Comparison of ENCODE assay signal across 13 cellular contexts in genomic region chr12:27012239-27012981, GRCh38. TPM values are rescaled to one million over a fixed set of nuclear protein-coding genes. Genes with fewer than 3 reads are reported as not detected.
DNase-seq lines count a peak whose midpoint lies in the region; ATAC-seq and TF ChIP-seq lines count a peak whose summit lies in the region.
"Had no signal": no experiment of that assay in that cellular context is flagged by ENCODE, and none has a peak within 500 bp of the region (broad histone marks: within the 10 kb centered on the region; RNA-seq: fewer than 3 reads in every experiment).

No MANE protein-coding gene starts in this region.

- H3F3A ChIP-seq in PC-3 (ENCODE audit: low read length, unreplicated experiment), result no peaks in the 10 kb centered on the region

- H3K36me3 ChIP-seq in PC-3 (ENCODE audit: low read depth, low read length), result no peaks in the 10 kb centered on the region
- H3K36me3 ChIP-seq: cardiac muscle cell, SJSA1 had no signal

- BruUV-seq in PC-3 (replicated peaks; lab: Mats Ljungman, UMichigan), result no TSS peak

- H3K36me3 Mint-ChIP-seq in activated CD4-positive, alpha-beta T cell treated with anti-CD3 and anti-CD28 coated beads, Interleukin-2, amount 10 ng/mL, durations not matched to agents 7 days and 5 days (ENCODE audit: low read depth), result peaks cover 20% of the 10 kb centered on the region
- peaks cover 8% of the 10 kb centered on the region for H3K36me3 Mint-ChIP-seq in stimulated activated memory B cell treated with anti-CD40 and anti-IgM and Interleukin-4, amounts not matched to agents 10 μg/mL and 1 μg/mL and 100 μg/mL, for 72 hours

- H3K27me3 ChIP-seq in PC-3 (ENCODE audit: low read length), result no peaks in the 10 kb centered on the region
- H3K27me3 ChIP-seq: cardiac muscle cell, SJSA1 had no signal

- no peaks in the 10 kb centered on the region for H3K27me3 Mint-ChIP-seq in activated CD4-positive, alpha-beta T cell treated with anti-CD3 and anti-CD28 coated beads, Interleukin-2, amount 10 ng/mL, durations not matched to agents 7 days and 5 days
- H3K27me3 Mint-ChIP-seq in stimulated activated memory B cell treated with anti-CD40 and anti-IgM and Interleukin-4, amounts not matched to agents 10 μg/mL and 1 μg/mL and 100 μg/mL, for 72 hours, result no peaks in the 10 kb centered on the region

- peaks cover 55% of the 10 kb centered on the region for H3K4me1 Mint-ChIP-seq in activated CD4-positive, alpha-beta T cell treated with anti-CD3 and anti-CD28 coated beads, Interleukin-2, amount 10 ng/mL, durations not matched to agents 7 days and 5 days
- peaks cover 47% of the 10 kb centered on the region for H3K4me1 Mint-ChIP-seq in stimulated activated memory B cell treated with anti-CD40 and anti-IgM and Interleukin-4, amounts not matched to agents 10 μg/mL and 1 μg/mL and 100 μg/mL, for 72 hours

- POLR2A ChIA-PET in activated CD4-positive, alpha-beta T cell treated with anti-CD3 and anti-CD28 coated beads, Interleukin-2, amount 10 ng/mL, durations not matched to agents 7 days and 5 days (lab: Charles Lee), result interaction anchor here (0.5 kb wide), 1 partner anchor 44 kb away, joined by 4 read pairs; no protein-coding TSS in a partner anchor
- POLR2A ChIA-PET in PC-3 (lab: Charles Lee; ENCODE audit: unreplicated experiment), result no interaction called here

- intact Hi-C loops in PC-3 (cut with micrococcal nuclease), result loop anchor here (5.0 kb wide), 2 partner anchors 370 to 380 kb away; no protein-coding TSS in a partner anchor

- no peaks in the 10 kb centered on the region for H4K20me1 ChIP-seq in PC-3 (ENCODE audit: low read length)

- peaks cover 40% of the 10 kb centered on the region for H3K4me1 ChIP-seq in PC-3 (ENCODE audit: insufficient read depth, low read length)

- no peak overlapping the region for H2AFZ ChIP-seq in PC-3 (ENCODE audit: low read length)

- peak overlapping the region; percentile 94 for H3K4me3 Mint-ChIP-seq in activated CD4-positive, alpha-beta T cell treated with anti-CD3 and anti-CD28 coated beads, Interleukin-2, amount 10 ng/mL, durations not matched to agents 7 days and 5 days
- H3K4me3 Mint-ChIP-seq in stimulated activated memory B cell treated with anti-CD40 and anti-IgM and Interleukin-4, amounts not matched to agents 10 μg/mL and 1 μg/mL and 100 μg/mL, for 72 hours, result no peak overlapping the region

- no peak overlapping the region for H3K4me3 ChIP-seq in PC-3 (ENCODE audit: low read length)

- no peak overlapping the region for H3K27ac ChIP-seq in PC-3 (ENCODE audit: low read length)
- H3K27ac ChIP-seq: cardiac muscle cell, SJSA1 had no signal

- H3K9me3 Mint-ChIP-seq in activated CD4-positive, alpha-beta T cell treated with anti-CD3 and anti-CD28 coated beads, Interleukin-2, amount 10 ng/mL, durations not matched to agents 7 days and 5 days, result no peaks in the 10 kb centered on the region
- no peaks in the 10 kb centered on the region for H3K9me3 Mint-ChIP-seq in stimulated activated memory B cell treated with anti-CD40 and anti-IgM and Interleukin-4, amounts not matched to agents 10 μg/mL and 1 μg/mL and 100 μg/mL, for 72 hours

- CTCF ChIA-PET in activated CD4-positive, alpha-beta T cell treated with anti-CD3 and anti-CD28 coated beads, Interleukin-2, amount 10 ng/mL, durations not matched to agents 7 days and 5 days (lab: Charles Lee), result interaction anchor here (0.8 to 4.4 kb wide), 6 partner anchors 10 to 293 kb away, joined by 3 to 31 read pairs (median 7); partner anchors contain the start of genes ITPR2 and MED21
- CTCF ChIA-PET in PC-3 (lab: Charles Lee), result no interaction called here

- H3K79me2 ChIP-seq in PC-3 (ENCODE audit: low read length), result peaks cover 59% of the 10 kb centered on the region

- TF ChIP-seq CTCF in PC-3 (conservative IDR thresholded peaks at IDR 0.05; ENCODE audit: low read depth, low read length), result no peak

- peak overlapping the region; percentile 97 for H3K4me2 ChIP-seq in PC-3 (ENCODE audit: low read length)

- no peaks in the 10 kb centered on the region for H3K9me3 ChIP-seq in PC-3 (ENCODE audit: low read length)
- H3K9me3 ChIP-seq: SJSA1 had no signal

- H3K9ac ChIP-seq in PC-3 (ENCODE audit: low read length), result no peak overlapping the region

- no peak for ATAC-seq in PC-3
- no peak for ATAC-seq in stimulated activated memory B cell treated with anti-CD40 and anti-IgM and Interleukin-4, amounts not matched to agents 10 μg/mL and 1 μg/mL and 100 μg/mL, for 72 hours
- no peak for ATAC-seq in GM21717 (IDR thresholded peaks at IDR 0.05; ENCODE audit: unreplicated experiment)
- ATAC-seq: left colon had no signal

- no peak for DNase-seq in activated CD4-positive, alpha-beta T cell treated with anti-CD3 and anti-CD28 coated beads, Interleukin-2, amount 10 ng/mL, durations not matched to agents 7 days and 5 days
- DNase-seq in activated CD4-positive, alpha-beta T cell treated with anti-CD3 and anti-CD28 coated beads for 4 hours, result no peak
- no peak for DNase-seq in PC-3
- peak; percentile 21 for DNase-seq in fibroblast of gingiva (ENCODE audit: low read depth)
- DNase-seq in superior temporal gyrus (ENCODE audit: extremely low spot score), result peak; percentile 65
- DNase-seq in cerebellum (ENCODE audit: low spot score), result no peak
- DNase-seq: C1 segment of cervical spinal cord; left colon; stimulated activated CD4-positive, alpha-beta T cell treated with anti-CD3 and anti-CD28 coated beads, Interleukin-1b, Interleukin-23, amount 100 ng/mL, for 48 hours had no signal

- peak overlapping the region; percentile 98 for H3K27ac Mint-ChIP-seq in activated CD4-positive, alpha-beta T cell treated with anti-CD3 and anti-CD28 coated beads, Interleukin-2, amount 10 ng/mL, durations not matched to agents 7 days and 5 days
- H3K27ac Mint-ChIP-seq in stimulated activated memory B cell treated with anti-CD40 and anti-IgM and Interleukin-4, amounts not matched to agents 10 μg/mL and 1 μg/mL and 100 μg/mL, for 72 hours, result no peak overlapping the region

- H3K9me2 ChIP-seq in PC-3 (replicated peaks; ENCODE audit: low read length), result no peaks in the 10 kb centered on the region

RNA-seq across cellular contexts. Expression of gene TM7SF3, which starts 1.8 kb away (rescaled TPM):
- 10 to 100 TPM; 46.1 to 58.8 TPM for total RNA-seq in activated CD4-positive, alpha-beta T cell treated with anti-CD3 and anti-CD28 coated beads, Interleukin-2, amount 10 ng/mL, durations not matched to agents 7 days and 5 days
- 109 and 114 TPM in 2 replicates for total RNA-seq in PC-3 (2014; rRNA removed)
- 51.0 TPM for total RNA-seq in cerebellum

RNA-seq across cellular contexts. Expression of gene MED21, which starts 9.9 kb away (rescaled TPM):
- total RNA-seq in activated CD4-positive, alpha-beta T cell treated with anti-CD3 and anti-CD28 coated beads, Interleukin-2, amount 10 ng/mL, durations not matched to agents 7 days and 5 days, result 10 to 100 TPM; 36.7 to 48.2 TPM
- total RNA-seq in PC-3 (2014; rRNA removed), result 41.8 and 59.8 TPM in 2 replicates
- total RNA-seq in cerebellum, result 77.3 TPM

Comparison
In these comparisons a context has a peak if more than half of its experiments do, and no peak if none do; other contexts are left out.
1. DNase-seq: peak in fibroblast of gingiva (single experiment) and superior temporal gyrus (single experiment); none in activated CD4-positive, alpha-beta T cell treated with anti-CD3 and anti-CD28 coated beads, Interleukin-2, amount 10 ng/mL, durations not matched to agents 7 days and 5 days (single experiment), activated CD4-positive, alpha-beta T cell treated with anti-CD3 and anti-CD28 coated beads for 4 hours (0 of 2), PC-3 (single experiment) and cerebellum (single experiment).